Comparison of ENCODE assay signal across 10 cellular contexts in the genomic region with DNA sequence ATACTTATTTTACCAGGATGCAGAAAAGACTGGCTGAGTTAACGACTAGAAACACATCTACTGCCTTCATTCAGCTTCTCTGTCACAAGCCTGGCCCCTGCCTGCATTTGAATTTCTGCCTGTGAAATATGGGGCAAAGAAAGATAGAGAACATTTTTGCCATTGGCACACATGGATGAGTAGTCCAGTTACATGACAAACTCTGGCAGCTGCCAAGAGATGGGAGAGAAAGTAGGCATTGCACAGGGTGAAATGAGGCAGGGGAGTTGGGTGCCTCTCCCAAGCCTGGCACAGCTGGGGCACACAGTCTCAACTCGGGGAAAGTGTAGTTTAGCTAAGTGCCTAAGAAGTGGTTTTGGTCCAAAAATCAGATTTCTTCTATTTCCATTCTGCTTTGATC. TPM values are rescaled to one million over a fixed set of nuclear protein-coding genes. Genes with fewer than 3 reads are reported as not detected.
DNase-seq lines count a peak whose midpoint lies in the region; ATAC-seq and TF ChIP-seq lines count a peak whose summit lies in the region.
"Had no signal": no experiment of that assay in that cellular context is flagged by ENCODE, and none has a peak within 500 bp of the region (broad histone marks: within the 10 kb centered on the region; RNA-seq: fewer than 3 reads in every experiment).

No MANE protein-coding gene starts in this region.

- H3K9me2 ChIP-seq in GM23248 (ENCODE audit: insufficient read depth) = no peaks in the 10 kb centered on the region

- DNase-seq in GM23248 (peak; percentile 59), WTC11 (ENCODE audit: low spot score) (no peak), right atrium auricular region (ENCODE audit: low spot score) (no peak), amniotic stem cell (lab: John Stamatoyannopoulos, UW) (no peak)
- DNase-seq in activated naive CD4-positive, alpha-beta T cell treated with Interleukin-2 at 50 U/mL for 16 hours = no peak
- DNase-seq in stimulated activated CD4-positive, alpha-beta T cell treated with anti-CD3 and anti-CD28 coated beads, Interleukin-12 subunit alpha, Interleukin-12 subunit beta, amount 100 ng/mL, for 4 hours = no peak
- DNase-seq: activated gamma-delta T cell treated with Interleukin-2 at 50 U/mL for 16 hours, WERI-Rb-1 had no signal

- peaks cover 95% of the 10 kb centered on the region for H3F3A ChIP-seq in GM23248 (ENCODE audit: insufficient read depth)

- H3K9me3 ChIP-seq in GM23248 (ENCODE audit: low read depth) = no peaks in the 10 kb centered on the region
- H3K9me3 ChIP-seq in right atrium auricular region = no peaks in the 10 kb centered on the region

- no peak overlapping the region for H2AFZ ChIP-seq in GM23248

- CTCF ChIA-PET in WTC11 (lab: Charles Lee) = interaction anchor here (0.9 kb wide), 2 partner anchors 14 to 36 kb away, joined by 3 to 4 read pairs; no protein-coding TSS in a partner anchor

- in situ Hi-C loops in GM23248 (cut with MboI) = no loop called here

- H3K4me3 Mint-ChIP-seq in WTC11 = no peak overlapping the region

- ATAC-seq in WTC11 (no peak), GM19452 (IDR thresholded peaks at IDR 0.05; ENCODE audit: unreplicated experiment) (no peak)

- peak overlapping the region; percentile 99 for H3K9ac ChIP-seq in GM23248

- peaks cover 1% of the 10 kb centered on the region; the same call in 1 of the 2 replicates for H3K36me3 Mint-ChIP-seq in WTC11

- no peak for TF ChIP-seq CTCF in WTC11 (IDR thresholded peaks at IDR 0.05)
- TF ChIP-seq CTCF in right atrium auricular region (IDR thresholded peaks at IDR 0.05) = no peak

- WGBS in GM23248 (ENCODE audit: low coverage in 1 of 2, low lambda C conversion rate in 2 of 2, missing lambda C conversion rate in 2 of 2), 2 experiments = 3 to 6% methylated on average over 2 of the region's 2 CpGs

- POLR2A ChIA-PET in WTC11 (lab: Charles Lee) = no interaction called here

- peak overlapping the region; percentile 79 for H3K4me2 ChIP-seq in GM23248 (ENCODE audit: unreplicated experiment)

- H3K9me3 Mint-ChIP-seq in WTC11 = no peaks in the 10 kb centered on the region

- H3K4me3 ChIP-seq in GM23248 (peak overlapping the region; percentile 4; the same call in 1 of the 2 replicates), right atrium auricular region (no peak overlapping the region), skin epidermis (no peak overlapping the region)

- H3K27ac Mint-ChIP-seq in WTC11 = peak overlapping the region; percentile 83; the same call in 1 of the 2 replicates

- H3K27me3 Mint-ChIP-seq in WTC11 (ENCODE audit: low read depth) = peaks cover 32% of the 10 kb centered on the region

- peak overlapping the region; percentile 100 for H3K27ac ChIP-seq in GM23248
- H3K27ac ChIP-seq in right atrium auricular region = peak overlapping the region; percentile 79 to 80
- H3K27ac ChIP-seq in skin epidermis = peak overlapping the region in 19 of 21 experiments; percentile 17 to 88 (median 79)

- no peaks in the 10 kb centered on the region for H4K20me1 ChIP-seq in GM23248 (ENCODE audit: insufficient read depth)

- H3K79me2 ChIP-seq in GM23248 (ENCODE audit: insufficient read depth) = peaks cover 88% of the 10 kb centered on the region

- H3K27me3 ChIP-seq in GM23248 (replicated peaks; ENCODE audit: insufficient read depth) (no peaks in the 10 kb centered on the region), right atrium auricular region (no peaks in the 10 kb centered on the region)

- H3K36me3 ChIP-seq in GM23248 (ENCODE audit: low read depth) (peaks cover 79% of the 10 kb centered on the region), right atrium auricular region (peaks cover 20% of the 10 kb centered on the region)
- H3K36me3 ChIP-seq: WERI-Rb-1 had no signal

- peaks cover 29% of the 10 kb centered on the region for H3K4me1 Mint-ChIP-seq in WTC11

- peaks cover 96% of the 10 kb centered on the region for H3K4me1 ChIP-seq in GM23248 (ENCODE audit: insufficient read depth)
- H3K4me1 ChIP-seq in right atrium auricular region = peaks cover 0 to 75% of the 10 kb centered on the region in 2 donors

TF ChIP-seq in WTC11, 78 proteins besides CTCF, POLR2A, EP300 and RAD21 (continues in another document):
- TF ChIP-seq, protein P1, sequence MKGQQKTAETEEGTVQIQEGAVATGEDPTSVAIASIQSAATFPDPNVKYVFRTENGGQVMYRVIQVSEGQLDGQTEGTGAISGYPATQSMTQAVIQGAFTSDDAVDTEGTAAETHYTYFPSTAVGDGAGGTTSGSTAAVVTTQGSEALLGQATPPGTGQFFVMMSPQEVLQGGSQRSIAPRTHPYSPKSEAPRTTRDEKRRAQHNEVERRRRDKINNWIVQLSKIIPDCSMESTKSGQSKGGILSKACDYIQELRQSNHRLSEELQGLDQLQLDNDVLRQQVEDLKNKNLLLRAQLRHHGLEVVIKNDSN (CRISPR knock-in tag; IDR thresholded peaks at IDR 0.05) = no peak
- TF ChIP-seq FOXP1 (CRISPR knock-in tag; IDR thresholded peaks at IDR 0.05; ENCODE audit: borderline replicate concordance) = no peak
- TF ChIP-seq CBFB (CRISPR knock-in tag; IDR thresholded peaks at IDR 0.05; ENCODE audit: low read depth) = no peak
- TF ChIP-seq ZNF416 (CRISPR knock-in tag; IDR thresholded peaks at IDR 0.05) = no peak
- no peak for TF ChIP-seq SOX15 (CRISPR knock-in tag; IDR thresholded peaks at IDR 0.05)
- no peak for TF ChIP-seq ZNF317 (CRISPR knock-in tag; IDR thresholded peaks at IDR 0.05; ENCODE audit: borderline replicate concordance, low read depth)
- TF ChIP-seq RORB (CRISPR knock-in tag; IDR thresholded peaks at IDR 0.05) = no peak
- TF ChIP-seq, protein P2, sequence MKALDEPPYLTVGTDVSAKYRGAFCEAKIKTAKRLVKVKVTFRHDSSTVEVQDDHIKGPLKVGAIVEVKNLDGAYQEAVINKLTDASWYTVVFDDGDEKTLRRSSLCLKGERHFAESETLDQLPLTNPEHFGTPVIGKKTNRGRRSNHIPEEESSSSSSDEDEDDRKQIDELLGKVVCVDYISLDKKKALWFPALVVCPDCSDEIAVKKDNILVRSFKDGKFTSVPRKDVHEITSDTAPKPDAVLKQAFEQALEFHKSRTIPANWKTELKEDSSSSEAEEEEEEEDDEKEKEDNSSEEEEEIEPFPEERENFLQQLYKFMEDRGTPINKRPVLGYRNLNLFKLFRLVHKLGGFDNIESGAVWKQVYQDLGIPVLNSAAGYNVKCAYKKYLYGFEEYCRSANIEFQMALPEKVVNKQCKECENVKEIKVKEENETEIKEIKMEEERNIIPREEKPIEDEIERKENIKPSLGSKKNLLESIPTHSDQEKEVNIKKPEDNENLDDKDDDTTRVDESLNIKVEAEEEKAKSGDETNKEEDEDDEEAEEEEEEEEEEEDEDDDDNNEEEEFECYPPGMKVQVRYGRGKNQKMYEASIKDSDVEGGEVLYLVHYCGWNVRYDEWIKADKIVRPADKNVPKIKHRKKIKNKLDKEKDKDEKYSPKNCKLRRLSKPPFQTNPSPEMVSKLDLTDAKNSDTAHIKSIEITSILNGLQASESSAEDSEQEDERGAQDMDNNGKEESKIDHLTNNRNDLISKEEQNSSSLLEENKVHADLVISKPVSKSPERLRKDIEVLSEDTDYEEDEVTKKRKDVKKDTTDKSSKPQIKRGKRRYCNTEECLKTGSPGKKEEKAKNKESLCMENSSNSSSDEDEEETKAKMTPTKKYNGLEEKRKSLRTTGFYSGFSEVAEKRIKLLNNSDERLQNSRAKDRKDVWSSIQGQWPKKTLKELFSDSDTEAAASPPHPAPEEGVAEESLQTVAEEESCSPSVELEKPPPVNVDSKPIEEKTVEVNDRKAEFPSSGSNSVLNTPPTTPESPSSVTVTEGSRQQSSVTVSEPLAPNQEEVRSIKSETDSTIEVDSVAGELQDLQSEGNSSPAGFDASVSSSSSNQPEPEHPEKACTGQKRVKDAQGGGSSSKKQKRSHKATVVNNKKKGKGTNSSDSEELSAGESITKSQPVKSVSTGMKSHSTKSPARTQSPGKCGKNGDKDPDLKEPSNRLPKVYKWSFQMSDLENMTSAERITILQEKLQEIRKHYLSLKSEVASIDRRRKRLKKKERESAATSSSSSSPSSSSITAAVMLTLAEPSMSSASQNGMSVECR (CRISPR knock-in tag; IDR thresholded peaks at IDR 0.05; ENCODE audit: borderline replicate concordance) = no peak
- no peak for TF ChIP-seq MXD4 (CRISPR knock-in tag; IDR thresholded peaks at IDR 0.05; ENCODE audit: borderline replicate concordance)
- TF ChIP-seq SP1 (CRISPR knock-in tag; conservative IDR thresholded peaks at IDR 0.05) = no peak
- no peak for TF ChIP-seq CREB1 (CRISPR knock-in tag; IDR thresholded peaks at IDR 0.05)
- TF ChIP-seq RELA (CRISPR knock-in tag; IDR thresholded peaks at IDR 0.05; ENCODE audit: borderline replicate concordance) = no peak
- TF ChIP-seq, protein P3, sequence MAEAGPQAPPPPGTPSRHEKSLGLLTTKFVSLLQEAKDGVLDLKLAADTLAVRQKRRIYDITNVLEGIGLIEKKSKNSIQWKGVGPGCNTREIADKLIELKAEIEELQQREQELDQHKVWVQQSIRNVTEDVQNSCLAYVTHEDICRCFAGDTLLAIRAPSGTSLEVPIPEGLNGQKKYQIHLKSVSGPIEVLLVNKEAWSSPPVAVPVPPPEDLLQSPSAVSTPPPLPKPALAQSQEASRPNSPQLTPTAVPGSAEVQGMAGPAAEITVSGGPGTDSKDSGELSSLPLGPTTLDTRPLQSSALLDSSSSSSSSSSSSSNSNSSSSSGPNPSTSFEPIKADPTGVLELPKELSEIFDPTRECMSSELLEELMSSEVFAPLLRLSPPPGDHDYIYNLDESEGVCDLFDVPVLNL (CRISPR knock-in tag; IDR thresholded peaks at IDR 0.05; ENCODE audit: borderline replicate concordance, low read depth) = no peak

RNA-seq across cellular contexts. Expression of a gene that starts 24.0 kb away (rescaled TPM):
- total RNA-seq in GM23248 (2014; rRNA removed; shearing (Covaris generic)) = 4,470 and 4,692 TPM in 2 replicates
- 6,052 and 6,251 TPM in 2 replicates for polyA plus RNA-seq in GM23248 (2016; fragmentation: Nextera tagmentation; extraction: Ambion mirVana)
- total RNA-seq in WTC11 (2021) = 116 to 152 TPM (median 119 TPM) in 3 replicates
- total RNA-seq in right atrium auricular region = 100 to 1,000 TPM; 214 to 388 TPM

Comparison
In these comparisons a context has a peak if more than half of its experiments do, and no peak if none do; other contexts are left out.
1. RNA of a gene that starts 24.0 kb away (total RNA-seq): 4,470 to 4,692 TPM in GM23248; 214 to 388 TPM in right atrium auricular region and 116 to 152 TPM in WTC11; every median in the first group is over 10 times any median in the second.
2. Peak in every context shown above with its lines, with median percentiles within 50 percentile points of each other: H3K27ac ChIP-seq.